8 cellular contexts compared by ENCODE assay signal in the genomic region with DNA sequence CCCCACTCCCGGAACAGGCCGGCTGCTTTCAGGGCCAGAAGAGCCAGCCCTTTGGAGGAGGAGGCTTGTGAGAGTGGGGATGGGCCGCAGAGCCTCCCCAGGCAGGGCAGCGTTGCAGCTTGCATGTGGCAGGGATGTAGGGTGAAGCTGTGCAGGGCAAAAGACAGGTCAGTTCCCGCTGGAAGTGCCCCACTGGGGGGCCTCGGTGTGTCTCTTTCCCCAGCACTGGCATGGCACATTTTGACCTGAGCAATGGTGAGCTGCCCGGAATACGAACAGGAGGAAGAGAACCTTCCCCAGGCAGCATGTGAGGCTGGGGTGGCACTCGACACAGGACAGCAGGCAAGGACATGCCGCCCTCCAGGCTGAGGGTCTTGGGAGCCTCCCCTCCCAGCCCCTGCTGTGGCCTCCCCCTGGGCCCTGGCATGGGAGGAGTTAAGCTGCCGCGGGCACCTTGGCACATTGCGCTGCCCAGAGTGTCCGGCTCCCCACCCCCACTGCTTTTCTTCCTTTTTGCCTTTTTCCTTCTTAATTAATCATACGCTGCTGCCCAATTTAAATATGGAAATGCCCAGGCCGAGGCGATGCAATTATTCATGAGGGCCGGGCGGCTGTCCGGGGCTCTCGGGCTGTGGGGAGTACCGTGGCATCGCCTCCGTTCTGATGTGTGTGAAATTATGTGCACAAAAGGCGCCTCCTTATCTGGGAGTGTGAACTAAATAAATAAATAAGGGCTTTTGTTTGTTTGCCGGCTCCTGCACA.
A peak's percentile ranks its signal among the peaks of the same experiment; 100 is the strongest.
DNase-seq lines count a peak whose midpoint lies in the region; ATAC-seq and TF ChIP-seq lines count a peak whose summit lies in the region.

No MANE protein-coding gene starts in this region.

- WGBS in thyroid gland, 2 donors = 3 to 13% methylated on average over 21 to 24 of the region's 26 CpGs

- peak; percentile 29 for DNase-seq in activated T-cell treated with anti-CD3 and anti-CD28 coated beads, Interleukin-2, amount 50 U/mL, for 1 hour
- DNase-seq in activated T-cell treated with anti-CD3 and anti-CD28 coated beads for 4 hours = no peak
- DNase-seq in SHP77 treated with DMSO at 0.1 percent for 48 hours (lab: John Stamatoyannopoulos, UW) = peak; percentile 39
- peak; percentile 55 for DNase-seq in choroid plexus epithelial cell (ENCODE audit: low read depth)
- peak; percentile 67 for DNase-seq in medulla oblongata (ENCODE audit: extremely low spot score)
- DNase-seq in thyroid gland = peak; percentile 38 to 49
- DNase-seq in germinal center (ENCODE audit: low spot score) = no peak

- intact Hi-C loops in thyroid gland (cut with DNase I) = no loop called here

- H3K9me3 ChIP-seq in thyroid gland = no peaks in the 10 kb centered on the region

- no peak for ATAC-seq in GM21390 (IDR thresholded peaks at IDR 0.05; ENCODE audit: unreplicated experiment)

- H3K4me3 ChIP-seq in choroid plexus epithelial cell (ENCODE audit: low read depth, low read length) = peak overlapping the region; percentile 69
- peak overlapping the region; percentile 5 to 65 (median 59) for H3K4me3 ChIP-seq in thyroid gland (replicated peaks in 1 of 3)

- H3K27me3 ChIP-seq in thyroid gland = no peaks in the 10 kb centered on the region

- peak overlapping the region; percentile 97 to 99 (median 99) for H3K27ac ChIP-seq in thyroid gland

- TF ChIP-seq POLR2A in thyroid gland (IDR thresholded peaks at IDR 0.05) = no peak

- peaks cover 46 to 72% of the 10 kb centered on the region in 2 donors for H3K4me1 ChIP-seq in thyroid gland

- TF ChIP-seq CTCF in choroid plexus epithelial cell (conservative IDR thresholded peaks at IDR 0.05; ENCODE audit: low read depth, low read length) = no peak
- no peak for TF ChIP-seq CTCF in thyroid gland (IDR thresholded peaks at IDR 0.05)

- H3K36me3 ChIP-seq in thyroid gland = no peaks in the 10 kb centered on the region

Comparison
In these comparisons a context has a peak if more than half of its experiments do, and no peak if none do; other contexts are left out.
1. DNase-seq: peak in activated T-cell treated with anti-CD3 and anti-CD28 coated beads, Interleukin-2, amount 50 U/mL, for 1 hour (single experiment), SHP77 treated with DMSO at 0.1 percent for 48 hours (single experiment), choroid plexus epithelial cell (single experiment), medulla oblongata (single experiment) and thyroid gland (2 of 2); none in activated T-cell treated with anti-CD3 and anti-CD28 coated beads for 4 hours (single experiment) and germinal center (single experiment).